Comparison of ENCODE assay signal across 14 cellular contexts in genomic region chr2:9398881-9399805, GRCh38. TPM values are rescaled to one million over a fixed set of nuclear protein-coding genes. Genes with fewer than 3 reads are reported as not detected.
DNase-seq lines count a peak whose midpoint lies in the region; ATAC-seq, FAIRE-seq and TF ChIP-seq lines count a peak whose summit lies in the region.
"Had no signal": no experiment of that assay in that cellular context is flagged by ENCODE, and none has a peak within 500 bp of the region (broad histone marks: within the 10 kb centered on the region; RNA-seq: fewer than 3 reads in every experiment).

No MANE protein-coding gene starts in this region.

- no peak overlapping the region for H3K4me3 Mint-ChIP-seq in nephron progenitor cell
- H3K4me3 Mint-ChIP-seq: memory B cell had no signal

- H3K4me1 ChIP-seq in thoracic aorta (ENCODE audit: control insufficient read depth in 1 of 2, low read depth in 2 of 2), result no peaks in the 10 kb centered on the region

- no peaks in the 10 kb centered on the region for H3K27me3 ChIP-seq in thoracic aorta (replicated peaks; ENCODE audit: insufficient read depth)

- DNase-seq in SK-MEL-5 (ENCODE audit: low read depth, low spot score) (peak; percentile 97), foreskin melanocyte (peak; percentile 97), nephron progenitor cell (no peak), thoracic aorta (ENCODE audit: low spot score) (no peak), putamen (ENCODE audit: low spot score) (no peak), urothelium cell line (ENCODE audit: low spot score) (no peak)
- no peak for DNase-seq in stimulated activated CD4-positive, alpha-beta T cell treated with anti-CD3 and anti-CD28 coated beads, Interleukin-2, amount 100 ng/mL, for 24 hours
- DNase-seq: DMS79 treated with DMSO at 0.1 percent for 48 hours; effector CD4-positive, alpha-beta T cell; NCI-H1105 treated with DMSO at 0.1 percent for 48 hours; NCI-H524 had no signal

- in situ Hi-C loops in SK-MEL-5 (cut with HindIII; ENCODE audit: low pct_unique_long_range_greater_than_20kb, low sequenced_read_pairs), result no loop called here

- H3K27me3 Mint-ChIP-seq in nephron progenitor cell (ENCODE audit: low read depth, poor library complexity), result no peaks in the 10 kb centered on the region

- H3K36me3 Mint-ChIP-seq in nephron progenitor cell (ENCODE audit: low read depth), result peaks cover 43% of the 10 kb centered on the region

- no peak for TF ChIP-seq CTCF in nephron progenitor cell (IDR thresholded peaks at IDR 0.05)
- no peak for TF ChIP-seq CTCF in thoracic aorta (IDR thresholded peaks at IDR 0.05)

- H3K4me1 Mint-ChIP-seq in nephron progenitor cell, result peaks cover 29% of the 10 kb centered on the region

- H3K4me3 ChIP-seq in thoracic aorta, result no peak overlapping the region

- H3K27ac Mint-ChIP-seq in nephron progenitor cell, result peak overlapping the region; percentile 79
- H3K27ac Mint-ChIP-seq: memory B cell had no signal

- FAIRE-seq in urothelium cell line (lab: Jason Lieb, UNC), result no peak

- H3K36me3 ChIP-seq in thoracic aorta, result peaks cover 62% of the 10 kb centered on the region

- H3K27ac ChIP-seq in thoracic aorta, result peak overlapping the region; percentile 2 to 53

- H3K9me3 Mint-ChIP-seq in nephron progenitor cell, result no peaks in the 10 kb centered on the region
- H3K9me3 Mint-ChIP-seq: memory B cell had no signal

- ATAC-seq in thoracic aorta (ENCODE audit: insufficient number of reproducible peaks, low FRiP score, low read depth), result no peak
- ATAC-seq in GM21381 (IDR thresholded peaks at IDR 0.05; ENCODE audit: unreplicated experiment), result no peak
- ATAC-seq: HCT116 had no signal

- H3K9me3 ChIP-seq in thoracic aorta, result no peaks in the 10 kb centered on the region

RNA-seq across cellular contexts. Expression of gene ITGB1BP1, which starts 24.2 kb away (rescaled TPM):
- 91.0 and 105 TPM in 2 replicates for total RNA-seq in SK-MEL-5 (2014; rRNA removed; shearing (Covaris generic))
- polyA plus RNA-seq in SK-MEL-5 (2015; cell fraction: cytosol; rRNA removed), result 58.7 and 81.9 TPM in 2 replicates
- 73.1 and 85.6 TPM in 2 replicates for polyA plus RNA-seq in SK-MEL-5 (2015; cell fraction: nucleus; rRNA removed)
- total RNA-seq in thoracic aorta, result 10 to 100 TPM; 38.7 to 64.4 TPM

RNA-seq across cellular contexts. Expression of gene CPSF3, which starts 24.3 kb away (rescaled TPM):
- total RNA-seq in SK-MEL-5 (2014; rRNA removed; shearing (Covaris generic)), result 96.8 and 110 TPM in 2 replicates
- polyA plus RNA-seq in SK-MEL-5 (2015; cell fraction: cytosol; rRNA removed), result 65.4 and 71.9 TPM in 2 replicates
- polyA plus RNA-seq in SK-MEL-5 (2015; cell fraction: nucleus; rRNA removed), result 88.9 and 90.3 TPM in 2 replicates
- 10 to 100 TPM; 13.1 to 18.9 TPM for total RNA-seq in thoracic aorta

Comparison
In these comparisons a context has a peak if more than half of its experiments do, and no peak if none do; other contexts are left out.
1. DNase-seq: peak in SK-MEL-5 (single experiment) and foreskin melanocyte (single experiment); none in nephron progenitor cell (single experiment), thoracic aorta (single experiment), stimulated activated CD4-positive, alpha-beta T cell treated with anti-CD3 and anti-CD28 coated beads, Interleukin-2, amount 100 ng/mL, for 24 hours (0 of 2), putamen (single experiment) and urothelium cell line (single experiment).